In the genomic region with DNA sequence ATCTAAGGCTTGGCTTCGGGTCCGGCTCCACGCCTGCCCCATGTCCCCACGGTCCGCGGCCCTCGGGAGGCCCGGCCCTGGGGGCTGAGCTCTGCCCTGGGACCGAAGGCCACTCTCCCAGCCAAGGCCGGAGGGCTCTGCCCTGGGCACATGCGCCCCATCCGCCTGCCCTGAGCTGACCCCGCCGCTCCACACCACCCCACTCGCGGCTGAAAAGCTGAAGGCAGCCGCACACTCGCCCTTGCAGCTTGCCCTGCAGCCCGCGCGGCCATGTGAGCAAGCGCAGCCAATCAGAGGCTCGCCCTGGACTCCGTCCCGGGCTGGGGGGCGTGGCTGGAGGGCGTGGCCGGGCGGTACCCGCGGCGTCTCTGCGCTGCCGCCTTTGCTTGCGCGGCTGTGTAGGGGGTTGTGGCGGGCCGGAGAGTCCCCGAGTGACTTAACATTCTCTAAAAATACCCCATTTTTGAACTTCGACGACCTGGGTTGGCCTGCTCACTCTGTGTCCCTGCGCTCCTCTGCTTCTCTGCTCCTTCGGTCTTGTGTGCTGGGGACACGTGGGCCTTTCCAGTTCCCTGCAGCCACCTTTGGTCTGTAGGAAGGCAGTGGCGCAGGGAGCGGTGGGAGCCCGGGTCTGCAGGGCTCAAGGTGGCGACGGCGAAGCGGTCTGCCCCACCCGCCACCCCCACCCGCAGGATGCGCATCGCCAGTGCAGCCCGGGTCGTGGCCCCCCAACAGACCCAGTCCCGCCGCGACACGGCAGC, we compare ENCODE assay signal across 1 cellular context.
TF ChIP-seq lines count a peak whose summit lies in the region.

No MANE protein-coding gene starts in this region.

TF ChIP-seq in WTC11, 78 proteins besides CTCF, POLR2A, EP300 and RAD21 (continued from another document and continues in another):
- TF ChIP-seq, protein P1, sequence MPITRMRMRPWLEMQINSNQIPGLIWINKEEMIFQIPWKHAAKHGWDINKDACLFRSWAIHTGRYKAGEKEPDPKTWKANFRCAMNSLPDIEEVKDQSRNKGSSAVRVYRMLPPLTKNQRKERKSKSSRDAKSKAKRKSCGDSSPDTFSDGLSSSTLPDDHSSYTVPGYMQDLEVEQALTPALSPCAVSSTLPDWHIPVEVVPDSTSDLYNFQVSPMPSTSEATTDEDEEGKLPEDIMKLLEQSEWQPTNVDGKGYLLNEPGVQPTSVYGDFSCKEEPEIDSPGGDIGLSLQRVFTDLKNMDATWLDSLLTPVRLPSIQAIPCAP (CRISPR knock-in tag; IDR thresholded peaks at IDR 0.05), result peak; percentile 91
- TF ChIP-seq NR3C1 (CRISPR knock-in tag; conservative IDR thresholded peaks at IDR 0.05; ENCODE audit: low read depth) (no peak), ESRRA (CRISPR knock-in tag; IDR thresholded peaks at IDR 0.05; ENCODE audit: borderline replicate concordance) (peak; percentile 81; the same call in 1 of the 2 replicates), FOXK1 (CRISPR knock-in tag; IDR thresholded peaks at IDR 0.05) (peak; percentile 80), PRRX2 (CRISPR knock-in tag; IDR thresholded peaks at IDR 0.05) (no peak), ZBTB21 (CRISPR knock-in tag; IDR thresholded peaks at IDR 0.05; ENCODE audit: borderline replicate concordance) (peak; percentile 29; the same call in 1 of the 2 replicates), RELA (CRISPR knock-in tag; IDR thresholded peaks at IDR 0.05; ENCODE audit: borderline replicate concordance) (peak; percentile 75; the same call in 1 of the 2 replicates), KAT7 (CRISPR knock-in tag; IDR thresholded peaks at IDR 0.05; ENCODE audit: borderline replicate concordance) (peak; percentile 27; the same call in 1 of the 2 replicates), TP53 (CRISPR knock-in tag; IDR thresholded peaks at IDR 0.05) (peak; percentile 49; the same call in 1 of the 2 replicates), ZNF317 (CRISPR knock-in tag; IDR thresholded peaks at IDR 0.05; ENCODE audit: borderline replicate concordance, low read depth) (no peak), ATF1 (CRISPR knock-in tag; IDR thresholded peaks at IDR 0.05) (peak; percentile 69; the same call in 1 of the 2 replicates), FOXJ3 (CRISPR knock-in tag; IDR thresholded peaks at IDR 0.05; ENCODE audit: borderline replicate concordance) (no peak), FOXP1 (CRISPR knock-in tag; IDR thresholded peaks at IDR 0.05; ENCODE audit: borderline replicate concordance) (peak; percentile 78; the same call in 1 of the 2 replicates), CREM (CRISPR knock-in tag; IDR thresholded peaks at IDR 0.05) (peak; percentile 70; the same call in 1 of the 2 replicates), ETV6 (CRISPR knock-in tag; IDR thresholded peaks at IDR 0.05) (peak; percentile 82; the same call in 1 of the 2 replicates), JUN (CRISPR knock-in tag; IDR thresholded peaks at IDR 0.05) (no peak), ZNF121 (CRISPR knock-in tag; IDR thresholded peaks at IDR 0.05) (peak; percentile 10; the same call in 1 of the 2 replicates), ZNF671 (CRISPR knock-in tag; IDR thresholded peaks at IDR 0.05) (no peak), GABPB1 (CRISPR knock-in tag; IDR thresholded peaks at IDR 0.05) (0 out of 2 replicates have a peak, but pooled peaks have one; percentile 47), ZNF232 (CRISPR knock-in tag; IDR thresholded peaks at IDR 0.05) (peak; percentile 94; the same call in 1 of the 2 replicates), SP1 (CRISPR knock-in tag; conservative IDR thresholded peaks at IDR 0.05) (peak; percentile 89)
- TF ChIP-seq, protein P2, sequence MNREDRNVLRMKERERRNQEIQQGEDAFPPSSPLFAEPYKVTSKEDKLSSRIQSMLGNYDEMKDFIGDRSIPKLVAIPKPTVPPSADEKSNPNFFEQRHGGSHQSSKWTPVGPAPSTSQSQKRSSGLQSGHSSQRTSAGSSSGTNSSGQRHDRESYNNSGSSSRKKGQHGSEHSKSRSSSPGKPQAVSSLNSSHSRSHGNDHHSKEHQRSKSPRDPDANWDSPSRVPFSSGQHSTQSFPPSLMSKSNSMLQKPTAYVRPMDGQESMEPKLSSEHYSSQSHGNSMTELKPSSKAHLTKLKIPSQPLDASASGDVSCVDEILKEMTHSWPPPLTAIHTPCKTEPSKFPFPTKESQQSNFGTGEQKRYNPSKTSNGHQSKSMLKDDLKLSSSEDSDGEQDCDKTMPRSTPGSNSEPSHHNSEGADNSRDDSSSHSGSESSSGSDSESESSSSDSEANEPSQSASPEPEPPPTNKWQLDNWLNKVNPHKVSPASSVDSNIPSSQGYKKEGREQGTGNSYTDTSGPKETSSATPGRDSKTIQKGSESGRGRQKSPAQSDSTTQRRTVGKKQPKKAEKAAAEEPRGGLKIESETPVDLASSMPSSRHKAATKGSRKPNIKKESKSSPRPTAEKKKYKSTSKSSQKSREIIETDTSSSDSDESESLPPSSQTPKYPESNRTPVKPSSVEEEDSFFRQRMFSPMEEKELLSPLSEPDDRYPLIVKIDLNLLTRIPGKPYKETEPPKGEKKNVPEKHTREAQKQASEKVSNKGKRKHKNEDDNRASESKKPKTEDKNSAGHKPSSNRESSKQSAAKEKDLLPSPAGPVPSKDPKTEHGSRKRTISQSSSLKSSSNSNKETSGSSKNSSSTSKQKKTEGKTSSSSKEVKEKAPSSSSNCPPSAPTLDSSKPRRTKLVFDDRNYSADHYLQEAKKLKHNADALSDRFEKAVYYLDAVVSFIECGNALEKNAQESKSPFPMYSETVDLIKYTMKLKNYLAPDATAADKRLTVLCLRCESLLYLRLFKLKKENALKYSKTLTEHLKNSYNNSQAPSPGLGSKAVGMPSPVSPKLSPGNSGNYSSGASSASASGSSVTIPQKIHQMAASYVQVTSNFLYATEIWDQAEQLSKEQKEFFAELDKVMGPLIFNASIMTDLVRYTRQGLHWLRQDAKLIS (CRISPR knock-in tag; IDR thresholded peaks at IDR 0.05; ENCODE audit: borderline replicate concordance), result no peak
- TF ChIP-seq, protein P3, sequence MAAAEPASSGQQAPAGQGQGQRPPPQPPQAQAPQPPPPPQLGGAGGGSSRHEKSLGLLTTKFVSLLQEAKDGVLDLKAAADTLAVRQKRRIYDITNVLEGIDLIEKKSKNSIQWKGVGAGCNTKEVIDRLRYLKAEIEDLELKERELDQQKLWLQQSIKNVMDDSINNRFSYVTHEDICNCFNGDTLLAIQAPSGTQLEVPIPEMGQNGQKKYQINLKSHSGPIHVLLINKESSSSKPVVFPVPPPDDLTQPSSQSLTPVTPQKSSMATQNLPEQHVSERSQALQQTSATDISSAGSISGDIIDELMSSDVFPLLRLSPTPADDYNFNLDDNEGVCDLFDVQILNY (CRISPR knock-in tag; IDR thresholded peaks at IDR 0.05), result peak; percentile 87
- TF ChIP-seq, protein P4, sequence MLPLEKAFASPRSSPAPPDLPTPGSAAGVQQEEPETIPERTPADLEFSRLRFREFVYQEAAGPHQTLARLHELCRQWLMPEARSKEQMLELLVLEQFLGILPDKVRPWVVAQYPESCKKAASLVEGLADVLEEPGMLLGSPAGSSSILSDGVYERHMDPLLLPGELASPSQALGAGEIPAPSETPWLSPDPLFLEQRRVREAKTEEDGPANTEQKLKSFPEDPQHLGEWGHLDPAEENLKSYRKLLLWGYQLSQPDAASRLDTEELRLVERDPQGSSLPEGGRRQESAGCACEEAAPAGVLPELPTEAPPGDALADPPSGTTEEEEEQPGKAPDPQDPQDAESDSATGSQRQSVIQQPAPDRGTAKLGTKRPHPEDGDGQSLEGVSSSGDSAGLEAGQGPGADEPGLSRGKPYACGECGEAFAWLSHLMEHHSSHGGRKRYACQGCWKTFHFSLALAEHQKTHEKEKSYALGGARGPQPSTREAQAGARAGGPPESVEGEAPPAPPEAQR (CRISPR knock-in tag; IDR thresholded peaks at IDR 0.05), result no peak
- TF ChIP-seq, protein P5, sequence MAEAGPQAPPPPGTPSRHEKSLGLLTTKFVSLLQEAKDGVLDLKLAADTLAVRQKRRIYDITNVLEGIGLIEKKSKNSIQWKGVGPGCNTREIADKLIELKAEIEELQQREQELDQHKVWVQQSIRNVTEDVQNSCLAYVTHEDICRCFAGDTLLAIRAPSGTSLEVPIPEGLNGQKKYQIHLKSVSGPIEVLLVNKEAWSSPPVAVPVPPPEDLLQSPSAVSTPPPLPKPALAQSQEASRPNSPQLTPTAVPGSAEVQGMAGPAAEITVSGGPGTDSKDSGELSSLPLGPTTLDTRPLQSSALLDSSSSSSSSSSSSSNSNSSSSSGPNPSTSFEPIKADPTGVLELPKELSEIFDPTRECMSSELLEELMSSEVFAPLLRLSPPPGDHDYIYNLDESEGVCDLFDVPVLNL (CRISPR knock-in tag; IDR thresholded peaks at IDR 0.05; ENCODE audit: borderline replicate concordance, low read depth), result peak; percentile 35; the same call in 1 of the 2 replicates
- TF ChIP-seq, protein P6, sequence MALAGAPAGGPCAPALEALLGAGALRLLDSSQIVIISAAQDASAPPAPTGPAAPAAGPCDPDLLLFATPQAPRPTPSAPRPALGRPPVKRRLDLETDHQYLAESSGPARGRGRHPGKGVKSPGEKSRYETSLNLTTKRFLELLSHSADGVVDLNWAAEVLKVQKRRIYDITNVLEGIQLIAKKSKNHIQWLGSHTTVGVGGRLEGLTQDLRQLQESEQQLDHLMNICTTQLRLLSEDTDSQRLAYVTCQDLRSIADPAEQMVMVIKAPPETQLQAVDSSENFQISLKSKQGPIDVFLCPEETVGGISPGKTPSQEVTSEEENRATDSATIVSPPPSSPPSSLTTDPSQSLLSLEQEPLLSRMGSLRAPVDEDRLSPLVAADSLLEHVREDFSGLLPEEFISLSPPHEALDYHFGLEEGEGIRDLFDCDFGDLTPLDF (CRISPR knock-in tag; IDR thresholded peaks at IDR 0.05), result peak; percentile 58; the same call in 1 of the 2 replicates
- TF ChIP-seq, protein P7, sequence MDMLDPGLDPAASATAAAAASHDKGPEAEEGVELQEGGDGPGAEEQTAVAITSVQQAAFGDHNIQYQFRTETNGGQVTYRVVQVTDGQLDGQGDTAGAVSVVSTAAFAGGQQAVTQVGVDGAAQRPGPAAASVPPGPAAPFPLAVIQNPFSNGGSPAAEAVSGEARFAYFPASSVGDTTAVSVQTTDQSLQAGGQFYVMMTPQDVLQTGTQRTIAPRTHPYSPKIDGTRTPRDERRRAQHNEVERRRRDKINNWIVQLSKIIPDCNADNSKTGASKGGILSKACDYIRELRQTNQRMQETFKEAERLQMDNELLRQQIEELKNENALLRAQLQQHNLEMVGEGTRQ (CRISPR knock-in tag; IDR thresholded peaks at IDR 0.05), result peak; percentile 97
- TF ChIP-seq, protein P8, sequence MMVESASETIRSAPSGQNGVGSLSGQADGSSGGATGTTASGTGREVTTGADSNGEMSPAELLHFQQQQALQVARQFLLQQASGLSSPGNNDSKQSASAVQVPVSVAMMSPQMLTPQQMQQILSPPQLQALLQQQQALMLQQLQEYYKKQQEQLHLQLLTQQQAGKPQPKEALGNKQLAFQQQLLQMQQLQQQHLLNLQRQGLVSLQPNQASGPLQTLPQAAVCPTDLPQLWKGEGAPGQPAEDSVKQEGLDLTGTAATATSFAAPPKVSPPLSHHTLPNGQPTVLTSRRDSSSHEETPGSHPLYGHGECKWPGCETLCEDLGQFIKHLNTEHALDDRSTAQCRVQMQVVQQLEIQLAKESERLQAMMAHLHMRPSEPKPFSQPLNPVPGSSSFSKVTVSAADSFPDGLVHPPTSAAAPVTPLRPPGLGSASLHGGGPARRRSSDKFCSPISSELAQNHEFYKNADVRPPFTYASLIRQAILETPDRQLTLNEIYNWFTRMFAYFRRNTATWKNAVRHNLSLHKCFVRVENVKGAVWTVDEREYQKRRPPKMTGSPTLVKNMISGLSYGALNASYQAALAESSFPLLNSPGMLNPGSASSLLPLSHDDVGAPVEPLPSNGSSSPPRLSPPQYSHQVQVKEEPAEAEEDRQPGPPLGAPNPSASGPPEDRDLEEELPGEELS (CRISPR knock-in tag; IDR thresholded peaks at IDR 0.05), result peak; percentile 87; the same call in 1 of the 2 replicates
- TF ChIP-seq, protein P9, sequence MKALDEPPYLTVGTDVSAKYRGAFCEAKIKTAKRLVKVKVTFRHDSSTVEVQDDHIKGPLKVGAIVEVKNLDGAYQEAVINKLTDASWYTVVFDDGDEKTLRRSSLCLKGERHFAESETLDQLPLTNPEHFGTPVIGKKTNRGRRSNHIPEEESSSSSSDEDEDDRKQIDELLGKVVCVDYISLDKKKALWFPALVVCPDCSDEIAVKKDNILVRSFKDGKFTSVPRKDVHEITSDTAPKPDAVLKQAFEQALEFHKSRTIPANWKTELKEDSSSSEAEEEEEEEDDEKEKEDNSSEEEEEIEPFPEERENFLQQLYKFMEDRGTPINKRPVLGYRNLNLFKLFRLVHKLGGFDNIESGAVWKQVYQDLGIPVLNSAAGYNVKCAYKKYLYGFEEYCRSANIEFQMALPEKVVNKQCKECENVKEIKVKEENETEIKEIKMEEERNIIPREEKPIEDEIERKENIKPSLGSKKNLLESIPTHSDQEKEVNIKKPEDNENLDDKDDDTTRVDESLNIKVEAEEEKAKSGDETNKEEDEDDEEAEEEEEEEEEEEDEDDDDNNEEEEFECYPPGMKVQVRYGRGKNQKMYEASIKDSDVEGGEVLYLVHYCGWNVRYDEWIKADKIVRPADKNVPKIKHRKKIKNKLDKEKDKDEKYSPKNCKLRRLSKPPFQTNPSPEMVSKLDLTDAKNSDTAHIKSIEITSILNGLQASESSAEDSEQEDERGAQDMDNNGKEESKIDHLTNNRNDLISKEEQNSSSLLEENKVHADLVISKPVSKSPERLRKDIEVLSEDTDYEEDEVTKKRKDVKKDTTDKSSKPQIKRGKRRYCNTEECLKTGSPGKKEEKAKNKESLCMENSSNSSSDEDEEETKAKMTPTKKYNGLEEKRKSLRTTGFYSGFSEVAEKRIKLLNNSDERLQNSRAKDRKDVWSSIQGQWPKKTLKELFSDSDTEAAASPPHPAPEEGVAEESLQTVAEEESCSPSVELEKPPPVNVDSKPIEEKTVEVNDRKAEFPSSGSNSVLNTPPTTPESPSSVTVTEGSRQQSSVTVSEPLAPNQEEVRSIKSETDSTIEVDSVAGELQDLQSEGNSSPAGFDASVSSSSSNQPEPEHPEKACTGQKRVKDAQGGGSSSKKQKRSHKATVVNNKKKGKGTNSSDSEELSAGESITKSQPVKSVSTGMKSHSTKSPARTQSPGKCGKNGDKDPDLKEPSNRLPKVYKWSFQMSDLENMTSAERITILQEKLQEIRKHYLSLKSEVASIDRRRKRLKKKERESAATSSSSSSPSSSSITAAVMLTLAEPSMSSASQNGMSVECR (CRISPR knock-in tag; IDR thresholded peaks at IDR 0.05; ENCODE audit: borderline replicate concordance), result peak; percentile 71; the same call in 1 of the 2 replicates
- TF ChIP-seq, protein P10, sequence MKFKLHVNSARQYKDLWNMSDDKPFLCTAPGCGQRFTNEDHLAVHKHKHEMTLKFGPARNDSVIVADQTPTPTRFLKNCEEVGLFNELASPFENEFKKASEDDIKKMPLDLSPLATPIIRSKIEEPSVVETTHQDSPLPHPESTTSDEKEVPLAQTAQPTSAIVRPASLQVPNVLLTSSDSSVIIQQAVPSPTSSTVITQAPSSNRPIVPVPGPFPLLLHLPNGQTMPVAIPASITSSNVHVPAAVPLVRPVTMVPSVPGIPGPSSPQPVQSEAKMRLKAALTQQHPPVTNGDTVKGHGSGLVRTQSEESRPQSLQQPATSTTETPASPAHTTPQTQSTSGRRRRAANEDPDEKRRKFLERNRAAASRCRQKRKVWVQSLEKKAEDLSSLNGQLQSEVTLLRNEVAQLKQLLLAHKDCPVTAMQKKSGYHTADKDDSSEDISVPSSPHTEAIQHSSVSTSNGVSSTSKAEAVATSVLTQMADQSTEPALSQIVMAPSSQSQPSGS (CRISPR knock-in tag; IDR thresholded peaks at IDR 0.05; ENCODE audit: borderline replicate concordance, low read depth), result no peak
- TF ChIP-seq, protein P11, sequence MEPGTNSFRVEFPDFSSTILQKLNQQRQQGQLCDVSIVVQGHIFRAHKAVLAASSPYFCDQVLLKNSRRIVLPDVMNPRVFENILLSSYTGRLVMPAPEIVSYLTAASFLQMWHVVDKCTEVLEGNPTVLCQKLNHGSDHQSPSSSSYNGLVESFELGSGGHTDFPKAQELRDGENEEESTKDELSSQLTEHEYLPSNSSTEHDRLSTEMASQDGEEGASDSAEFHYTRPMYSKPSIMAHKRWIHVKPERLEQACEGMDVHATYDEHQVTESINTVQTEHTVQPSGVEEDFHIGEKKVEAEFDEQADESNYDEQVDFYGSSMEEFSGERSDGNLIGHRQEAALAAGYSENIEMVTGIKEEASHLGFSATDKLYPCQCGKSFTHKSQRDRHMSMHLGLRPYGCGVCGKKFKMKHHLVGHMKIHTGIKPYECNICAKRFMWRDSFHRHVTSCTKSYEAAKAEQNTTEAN (CRISPR knock-in tag; IDR thresholded peaks at IDR 0.05), result 0 out of 2 replicates have a peak, but pooled peaks have one; percentile 30
